8 cellular contexts compared by ENCODE assay signal in genomic region chr9:130825051-130825651, GRCh38. TPM values are rescaled to one million over a fixed set of nuclear protein-coding genes. Genes with fewer than 3 reads are reported as not detected.
DNase-seq lines count a peak whose midpoint lies in the region; ATAC-seq and TF ChIP-seq lines count a peak whose summit lies in the region.

No MANE protein-coding gene starts in this region.

- DNase-seq in G401 (ENCODE audit: low spot score) (peak; percentile 58), PC-9 (peak in 1 of 2 experiments; percentile 29), fibroblast of mammary gland (ENCODE audit: low read depth) (peak; percentile 61), trophoblast cell (no peak)
- DNase-seq in stimulated activated naive CD4-positive, alpha-beta T cell (lab: John Stamatoyannopoulos, UW): no peak
- DNase-seq in activated naive CD4-positive, alpha-beta T cell (lab: John Stamatoyannopoulos, UW): no peak
- DNase-seq in activated T-cell treated with anti-CD3 and anti-CD28 coated beads, Interleukin-2, amount 50 U/mL, for 48 hours: no peak

- no peak overlapping the region for H2BK120ac ChIP-seq in trophoblast cell (ENCODE audit: insufficient read depth, low read length, poor library complexity)

- no peak for ATAC-seq in GM21717 (IDR thresholded peaks at IDR 0.05; ENCODE audit: unreplicated experiment)

- H3K4me2 ChIP-seq in PC-9: peak overlapping the region; percentile 55
- peak overlapping the region; percentile 70 for H3K4me2 ChIP-seq in trophoblast cell (ENCODE audit: low read length)

- in situ Hi-C loops in G401 (cut with HindIII; ENCODE audit: low sequenced_read_pairs): no loop called here

- H3K4me3 ChIP-seq in PC-9 (no peak overlapping the region), fibroblast of mammary gland (ENCODE audit: control insufficient read depth, low read depth, low read length) (peak overlapping the region; percentile 10), trophoblast cell (ENCODE audit: low read depth, low read length) (no peak overlapping the region)

- H3K9me2 ChIP-seq in PC-9 (ENCODE audit: insufficient read depth): no peaks in the 10 kb centered on the region

- H3K4me1 ChIP-seq in PC-9 (replicated peaks; ENCODE audit: insufficient read depth) (peaks cover 17% of the 10 kb centered on the region), trophoblast cell (ENCODE audit: control insufficient read depth in 1 of 2, insufficient read depth in 2 of 2, low read length in 2 of 2) (peaks cover 8 to 9% of the 10 kb centered on the region in 2 experiments)

- no peak overlapping the region for H3K23ac ChIP-seq in trophoblast cell (ENCODE audit: low read length)

- TF ChIP-seq CTCF in PC-9 (conservative IDR thresholded peaks at IDR 0.05): no peak
- TF ChIP-seq CTCF in fibroblast of mammary gland (conservative IDR thresholded peaks at IDR 0.05; ENCODE audit: control insufficient read depth, insufficient read depth, low read depth, low read length): no peak

- H2BK12ac ChIP-seq in trophoblast cell (ENCODE audit: low read length): no peak overlapping the region

- no peak overlapping the region for H4K8ac ChIP-seq in trophoblast cell (ENCODE audit: low read depth, low read length)

- no peaks in the 10 kb centered on the region for H3K79me2 ChIP-seq in PC-9 (ENCODE audit: low read depth)
- H3K79me2 ChIP-seq in trophoblast cell (ENCODE audit: control insufficient read depth, insufficient read depth, low read length, poor library complexity): peaks cover 2% of the 10 kb centered on the region

- no CpG with 5 or more reads among the region's 1 CpG for WGBS in trophoblast cell (ENCODE audit: extremely low coverage, insufficient coverage, insufficient read length)

- peaks cover 4% of the 10 kb centered on the region for H3K79me1 ChIP-seq in trophoblast cell (ENCODE audit: low read length)

- CTCF ChIA-PET in PC-9 (lab: Charles Lee): interaction anchor here (0.5 kb wide), 1 partner anchor 20 kb away, joined by 3 read pairs; no protein-coding TSS in a partner anchor

- H4K91ac ChIP-seq in trophoblast cell (ENCODE audit: low read depth, low read length): no peak overlapping the region

- H3K9me3 ChIP-seq in PC-9 (ENCODE audit: insufficient read depth, low read depth) (peaks cover 8% of the 10 kb centered on the region; the same call in 1 of the 2 replicates), trophoblast cell (ENCODE audit: insufficient read depth, low read depth, low read length) (no peaks in the 10 kb centered on the region)

- no peak overlapping the region for H3K14ac ChIP-seq in trophoblast cell (ENCODE audit: low read length)

- H3K18ac ChIP-seq in trophoblast cell (ENCODE audit: low read length): no peak overlapping the region

- H4K12ac ChIP-seq in trophoblast cell (ENCODE audit: low read depth, low read length): no peak overlapping the region

- intact Hi-C loops in PC-9 (cut with micrococcal nuclease; ENCODE audit: unreplicated experiment): loop anchor here (1.0 kb wide), 1 partner anchor 8 kb away; no protein-coding TSS in a partner anchor

- H3F3A ChIP-seq in PC-9 (ENCODE audit: insufficient read depth, low read depth): peaks cover 14% of the 10 kb centered on the region

- H3K4ac ChIP-seq in trophoblast cell (ENCODE audit: low read depth, low read length): no peak overlapping the region

- H3K27ac ChIP-seq in PC-9 (no peak overlapping the region), trophoblast cell (ENCODE audit: low read depth, low read length) (peak overlapping the region; percentile 82)

- H3K36me3 ChIP-seq in PC-9 (ENCODE audit: low read depth): no peaks in the 10 kb centered on the region
- no peaks in the 10 kb centered on the region for H3K36me3 ChIP-seq in trophoblast cell (ENCODE audit: control insufficient read depth in 1 of 2, insufficient read depth in 2 of 2, low read length in 2 of 2)

- H2AFZ ChIP-seq in PC-9 (no peak overlapping the region), trophoblast cell (ENCODE audit: insufficient read depth, low read length, poor library complexity) (no peak overlapping the region)

- H2BK5ac ChIP-seq in trophoblast cell (ENCODE audit: low read depth, low read length, poor library complexity): no peak overlapping the region

- no peak overlapping the region for H3K9ac ChIP-seq in trophoblast cell (ENCODE audit: low read length)

- no peak overlapping the region for H2AK5ac ChIP-seq in trophoblast cell (ENCODE audit: low read length)

- POLR2A ChIA-PET in PC-9 (lab: Charles Lee; ENCODE audit: unreplicated experiment): interaction anchor here (0.6 kb wide), 2 partner anchors 14 to 69 kb away, joined by 4 to 5 read pairs; no protein-coding TSS in a partner anchor

- H3K27me3 ChIP-seq in PC-9 (ENCODE audit: insufficient read depth, low read depth): no peaks in the 10 kb centered on the region
- H3K27me3 ChIP-seq in trophoblast cell (ENCODE audit: insufficient read depth, low read length): no peaks in the 10 kb centered on the region

- BruUV-seq in PC-9 (replicated peaks; lab: Mats Ljungman, UMichigan): no TSS peak

- no peaks in the 10 kb centered on the region for H4K20me1 ChIP-seq in PC-9 (ENCODE audit: insufficient read depth)

RNA-seq across cellular contexts. Expression of gene ABL1, which starts 9.9 kb away (rescaled TPM):
- total RNA-seq in G401 (2014; rRNA removed; shearing (Covaris generic)): 22.3 and 27.1 TPM in 2 replicates
- 48.6 and 54.8 TPM in 2 replicates for total RNA-seq in PC-9 (2021)
- polyA plus RNA-seq in trophoblast cell (2013): 25.7 and 27.9 TPM in 2 replicates

Comparison
In these comparisons a context has a peak if more than half of its experiments do, and no peak if none do; other contexts are left out.
1. DNase-seq: peak in G401 (single experiment) and fibroblast of mammary gland (single experiment); none in trophoblast cell (0 of 2), stimulated activated naive CD4-positive, alpha-beta T cell (0 of 6), activated naive CD4-positive, alpha-beta T cell (0 of 4) and activated T-cell treated with anti-CD3 and anti-CD28 coated beads, Interleukin-2, amount 50 U/mL, for 48 hours (0 of 2).